In genomic region chr6:24988562-24988961, GRCh38 we compare ENCODE assay signal across 19 cellular contexts. TPM values are rescaled to one million over a fixed set of nuclear protein-coding genes. Genes with fewer than 3 reads are reported as not detected.
DNase-seq lines count a peak whose midpoint lies in the region; ATAC-seq, FAIRE-seq and TF ChIP-seq lines count a peak whose summit lies in the region.
"Had no signal": no experiment of that assay in that cellular context is flagged by ENCODE, and none has a peak within 500 bp of the region (broad histone marks: within the 10 kb centered on the region; RNA-seq: fewer than 3 reads in every experiment).

No MANE protein-coding gene starts in this region.

- peak; percentile 27 for FAIRE-seq in GM12892 (lab: Jason Lieb, UNC)
- FAIRE-seq: GM18507 had no signal

- H3K36me3 Mint-ChIP-seq in activated B cell treated with CpG ODN at 0.5 μM for 24 hours (ENCODE audit: low read depth) = peaks cover 67% of the 10 kb centered on the region
- H3K36me3 Mint-ChIP-seq in naive thymus-derived CD4-positive, alpha-beta T cell = peaks cover 0 to 35% (median 9%) of the 10 kb centered on the region in 5 donors

- intact Hi-C loops in activated B cell treated with CpG ODN at 0.5 μM for 24 hours (cut with micrococcal nuclease) = no loop called here
- intact Hi-C loops in naive thymus-derived CD4-positive, alpha-beta T cell (cut with micrococcal nuclease) = no loop called here

- H3K27ac ChIP-seq in naive thymus-derived CD4-positive, alpha-beta T cell (ENCODE audit: low read depth, low read length) = no peak overlapping the region

- no peaks in the 10 kb centered on the region for H3K9me3 Mint-ChIP-seq in activated B cell treated with CpG ODN at 0.5 μM for 24 hours
- peaks cover 0 to 15% (median 4%) of the 10 kb centered on the region in 11 donors for H3K9me3 Mint-ChIP-seq in naive thymus-derived CD4-positive, alpha-beta T cell

- no peak for ATAC-seq in activated B cell treated with CpG ODN at 0.5 μM for 24 hours (ENCODE audit: low read depth)
- ATAC-seq in naive thymus-derived CD4-positive, alpha-beta T cell = no peak
- ATAC-seq: GM23338 had no signal

- H3K27me3 Mint-ChIP-seq in activated B cell treated with CpG ODN at 0.5 μM for 24 hours = no peaks in the 10 kb centered on the region
- no peaks in the 10 kb centered on the region for H3K27me3 Mint-ChIP-seq in naive thymus-derived CD4-positive, alpha-beta T cell
- H3K27me3 Mint-ChIP-seq: CD8-positive, alpha-beta memory T cell had no signal

- peak overlapping the region; percentile 63 for H3K27ac Mint-ChIP-seq in activated B cell treated with CpG ODN at 0.5 μM for 24 hours
- H3K27ac Mint-ChIP-seq in naive thymus-derived CD4-positive, alpha-beta T cell = peak overlapping the region in 8 of 9 donors; percentile 14 to 92 (median 70)
- H3K27ac Mint-ChIP-seq: GM23338 had no signal

- no peaks in the 10 kb centered on the region for H3K9me3 ChIP-seq in naive thymus-derived CD4-positive, alpha-beta T cell (ENCODE audit: control insufficient read depth in 2 of 3, low read length in 3 of 3)

- POLR2A ChIA-PET in activated B cell treated with CpG ODN at 0.5 μM for 24 hours (lab: Charles Lee) = no interaction called here
- POLR2A ChIA-PET in naive thymus-derived CD4-positive, alpha-beta T cell (lab: Charles Lee) = interaction anchor here (0.8 to 55.8 kb wide), 11 partner anchors 15 to 86 kb away, joined by 3 to 1138 read pairs (median 8); partner anchors contain the start of gene RIPOR2

- TF ChIP-seq POLR2A in GM12892 (IDR thresholded peaks at IDR 0.05; ENCODE audit: low read depth, low read length) = no peak

- no peak overlapping the region for H3K4me3 ChIP-seq in naive thymus-derived CD4-positive, alpha-beta T cell (ENCODE audit: low read length)
- H3K4me3 ChIP-seq: GM23338 had no signal

- H3K36me3 ChIP-seq in naive thymus-derived CD4-positive, alpha-beta T cell (ENCODE audit: control insufficient read depth in 2 of 3, insufficient read depth in 3 of 3, low read length in 3 of 3) = no peaks in the 10 kb centered on the region

- no peak overlapping the region for H3K4me3 Mint-ChIP-seq in activated B cell treated with CpG ODN at 0.5 μM for 24 hours
- peak overlapping the region in 5 of 10 donors; percentile 11 to 58 (median 36) for H3K4me3 Mint-ChIP-seq in naive thymus-derived CD4-positive, alpha-beta T cell
- H3K4me3 Mint-ChIP-seq: CD8-positive, alpha-beta memory T cell; GM23338 had no signal

- DNase-seq in NCI-H510A treated with DMSO at 0.1 percent for 48 hours (lab: John Stamatoyannopoulos, UW) (peak; percentile 39), NCI-H510A (lab: John Stamatoyannopoulos, UW) (no peak), GM12892 (ENCODE audit: insufficient read length) (no peak), activated B cell treated with CpG ODN at 0.5 μM for 24 hours (no peak)
- no peak for DNase-seq in naive thymus-derived CD4-positive, alpha-beta T cell
- DNase-seq in NK-92 treated with Interleukin-12 subunit alpha and Interleukin-12 subunit beta, amount 100 ng/mL, for 24 hours (lab: John Stamatoyannopoulos, UW) = no peak
- DNase-seq in activated CD4-positive, alpha-beta T cell treated with anti-CD3 and anti-CD28 coated beads for 4 hours = no peak
- DNase-seq in stimulated activated CD4-positive, alpha-beta T cell treated with anti-CD3 and anti-CD28 coated beads, Interleukin-12 subunit alpha, Interleukin-12 subunit beta, amount 100 ng/mL, for 4 hours = no peak
- DNase-seq: 8988T; CD8-positive, alpha-beta memory T cell; DND-41; KBM-7; NCI-H1436; NCI-H2029; NCI-H2171 treated with DMSO at 0.1 percent for 48 hours; NCI-H524; SHP77 treated with DMSO at 0.1 percent for 48 hours had no signal

- CTCF ChIA-PET in activated B cell treated with CpG ODN at 0.5 μM for 24 hours (lab: Charles Lee) = interaction anchor here (2.0 kb wide), 1 partner anchor 133 kb away, joined by 7 read pairs; no protein-coding TSS in a partner anchor
- CTCF ChIA-PET in naive thymus-derived CD4-positive, alpha-beta T cell (lab: Charles Lee) = interaction anchor here (0.7 to 11.3 kb wide), 4 partner anchors 26 to 132 kb away, joined by 3 to 293 read pairs (median 45); partner anchors contain the start of gene RIPOR2

- peaks cover 75% of the 10 kb centered on the region for H3K4me1 Mint-ChIP-seq in activated B cell treated with CpG ODN at 0.5 μM for 24 hours
- peaks cover 55 to 91% (median 82%) of the 10 kb centered on the region in 7 donors for H3K4me1 Mint-ChIP-seq in naive thymus-derived CD4-positive, alpha-beta T cell

- no peak for TF ChIP-seq CTCF in activated B cell treated with CpG ODN at 0.5 μM for 24 hours (IDR thresholded peaks at IDR 0.05)

- H3K4me1 ChIP-seq in naive thymus-derived CD4-positive, alpha-beta T cell (ENCODE audit: control insufficient read depth in 2 of 2, insufficient read depth in 2 of 2, low read length in 2 of 2) = peaks cover 17 to 36% of the 10 kb centered on the region in 2 donors

- H3K27me3 ChIP-seq in naive thymus-derived CD4-positive, alpha-beta T cell (ENCODE audit: control insufficient read depth in 2 of 2, insufficient read depth in 2 of 2, low read length in 2 of 2) = no peaks in the 10 kb centered on the region

RNA-seq across cellular contexts. Expression of gene RIPOR2, which starts 52.8 kb away (rescaled TPM):
- 25.6 TPM for polyA plus RNA-seq in GM12892 (2012; ENCODE audit: missing spikeins)
- total RNA-seq in activated B cell treated with CpG ODN at 0.5 μM for 24 hours = 260 and 302 TPM in 2 replicates
- total RNA-seq in naive thymus-derived CD4-positive, alpha-beta T cell = 100 to 1,000 TPM; 246 to 576 (median 431) TPM
- polyA plus RNA-seq in naive thymus-derived CD4-positive, alpha-beta T cell = 100 to 1,000 TPM; 532 to 813 TPM
